In genomic region chr9:84301851-84302250, GRCh38 we compare ENCODE assay signal across 15 cellular contexts. TPM values are rescaled to one million over a fixed set of nuclear protein-coding genes. Genes with fewer than 3 reads are reported as not detected.
DNase-seq lines count a peak whose midpoint lies in the region; ATAC-seq and TF ChIP-seq lines count a peak whose summit lies in the region.
"Had no signal": no experiment of that assay in that cellular context is flagged by ENCODE, and none has a peak within 500 bp of the region (broad histone marks: within the 10 kb centered on the region; RNA-seq: fewer than 3 reads in every experiment).

No MANE protein-coding gene starts in this region.

- peaks cover 0 to 2% of the 10 kb centered on the region in 2 donors for H3K36me3 Mint-ChIP-seq in CD14-positive monocyte
- no peaks in the 10 kb centered on the region for H3K36me3 Mint-ChIP-seq in GM23338 (ENCODE audit: low read depth)
- H3K36me3 Mint-ChIP-seq: natural killer cell treated with Interleukin-12 subunit alpha and Interleukin-12 subunit beta and Interleukin-15 and Interleukin-18, amount 100 ng/mL, for 72 hours had no signal

- peaks cover 0 to 5% (median 3%) of the 10 kb centered on the region in 3 donors for H3K27me3 Mint-ChIP-seq in CD14-positive monocyte (ENCODE audit: low read depth in 3 of 3)
- H3K27me3 Mint-ChIP-seq in GM23338 (ENCODE audit: insufficient read depth, low read depth, poor library complexity), result peaks cover 4% of the 10 kb centered on the region
- H3K27me3 Mint-ChIP-seq: natural killer cell treated with Interleukin-12 subunit alpha and Interleukin-12 subunit beta and Interleukin-15 and Interleukin-18, amount 100 ng/mL, for 72 hours had no signal

- no peaks in the 10 kb centered on the region for H3F3A ChIP-seq in GM23338 (replicated peaks; ENCODE audit: low read depth)

- no peak overlapping the region for H3K4me2 ChIP-seq in GM23338

- peak overlapping the region; percentile 58 to 94 (median 85) for H3K27ac Mint-ChIP-seq in CD14-positive monocyte
- H3K27ac Mint-ChIP-seq in GM23338, result no peak overlapping the region

- no peak overlapping the region for H3K27ac ChIP-seq in GM23338 (ENCODE audit: low read depth)
- H3K27ac ChIP-seq: SJSA1, tibial artery, VCaP had no signal

- H3K36me3 ChIP-seq in GM23338 (ENCODE audit: insufficient read depth), result no peaks in the 10 kb centered on the region
- H3K36me3 ChIP-seq: BLaER1 treated with 17β-estradiol and CSF1 and Interleukin-3, amounts not matched to agents 10 nM and 100 nM; SJSA1; tibial artery had no signal

- H3K27me3 ChIP-seq in GM23338 (ENCODE audit: insufficient read depth), result no peaks in the 10 kb centered on the region
- H3K27me3 ChIP-seq: BLaER1 treated with 17β-estradiol and CSF1 and Interleukin-3, amounts not matched to agents 10 nM and 100 nM; SJSA1; tibial artery had no signal

- H2AFZ ChIP-seq in GM23338, result no peak overlapping the region

- H3K9me3 Mint-ChIP-seq in CD14-positive monocyte (peaks cover 0 to 3% (median 0%) of the 10 kb centered on the region in 7 donors), GM23338 (no peaks in the 10 kb centered on the region; the same call in 2 of the 3 replicates)

- DNase-seq in CD14-positive monocyte (ENCODE audit: low spot score) (no peak), HS-5 (ENCODE audit: low read depth) (peak; percentile 50), astrocyte of the spinal cord (ENCODE audit: low read depth, low spot score) (peak; percentile 48), foreskin melanocyte (peak; percentile 67), SHP77 (lab: John Stamatoyannopoulos, UW) (no peak), DMS 273 treated with DMSO at 0.1 percent for 48 hours (lab: John Stamatoyannopoulos, UW) (no peak), GM23338 (ENCODE audit: low spot score) (no peak)
- DNase-seq: left ventricle myocardium superior; stimulated activated CD4-positive, alpha-beta T cell treated with anti-CD3 and anti-CD28 coated beads, Interleukin-1b, Interleukin-23, amount 100 ng/mL, for 48 hours; tibial artery had no signal

- peak overlapping the region in 1 of 2 donors; percentile 56 for H3K4me3 Mint-ChIP-seq in CD14-positive monocyte
- no peak overlapping the region for H3K4me3 Mint-ChIP-seq in GM23338
- H3K4me3 Mint-ChIP-seq: natural killer cell treated with Interleukin-12 subunit alpha and Interleukin-12 subunit beta and Interleukin-15 and Interleukin-18, amount 100 ng/mL, for 72 hours had no signal

- H3K4me3 ChIP-seq in astrocyte of the spinal cord (ENCODE audit: low read depth, low read length) (no peak overlapping the region), GM23338 (no peak overlapping the region)
- H3K4me3 ChIP-seq: BLaER1 treated with 17β-estradiol and CSF1 and Interleukin-3, amounts not matched to agents 10 nM and 100 nM; SJSA1; tibial artery had no signal

- H4K20me1 ChIP-seq in GM23338 (replicated peaks; ENCODE audit: insufficient read depth), result no peaks in the 10 kb centered on the region
- H4K20me1 ChIP-seq: BLaER1 treated with 17β-estradiol and CSF1 and Interleukin-3, amounts not matched to agents 10 nM and 100 nM had no signal

- intact Hi-C loops in CD14-positive monocyte (cut with micrococcal nuclease), result no loop called here

- H3K79me2 ChIP-seq in GM23338 (replicated peaks; ENCODE audit: insufficient read depth), result no peaks in the 10 kb centered on the region

- no peak for ATAC-seq in HG02885 (IDR thresholded peaks at IDR 0.05; ENCODE audit: poor library complexity, unreplicated experiment)
- ATAC-seq in GM23338, result no peak
- ATAC-seq: left ventricle myocardium superior; natural killer cell treated with Interleukin-12 subunit alpha and Interleukin-12 subunit beta and Interleukin-15 and Interleukin-18, amount 100 ng/mL, for 72 hours had no signal

- H3K4me1 ChIP-seq in GM23338 (ENCODE audit: insufficient read depth), result no peaks in the 10 kb centered on the region
- H3K4me1 ChIP-seq: tibial artery had no signal

- TF ChIP-seq CTCF in CD14-positive monocyte (IDR thresholded peaks at IDR 0.05) (no peak), astrocyte of the spinal cord (IDR thresholded peaks at IDR 0.05; ENCODE audit: low read depth, low read length) (no peak), GM23338 (conservative IDR thresholded peaks at IDR 0.05; ENCODE audit: low read depth in 2 of 2) (no peak)

- peaks cover 12% of the 10 kb centered on the region; the same call in 1 of the 2 replicates for H3K9me2 ChIP-seq in GM23338 (ENCODE audit: insufficient read depth)

- in situ Hi-C loops in astrocyte of the spinal cord (cut with HindIII; ENCODE audit: low sequenced_read_pairs), result no loop called here

- H3K4me1 Mint-ChIP-seq in CD14-positive monocyte (peaks cover 21% of the 10 kb centered on the region), GM23338 (peaks cover 8% of the 10 kb centered on the region)

TF ChIP-seq in GM23338, 12 proteins besides CTCF, POLR2A, EP300 and RAD21 (continues in another document):
- TF ChIP-seq EZH2 (IDR thresholded peaks at IDR 0.05; ENCODE audit: low read depth, unreplicated experiment), result no peak
- TF ChIP-seq CREB1 (CRISPR knock-in tag; IDR thresholded peaks at IDR 0.05; ENCODE audit: low read depth), result no peak
- TF ChIP-seq JUNB (IDR thresholded peaks at IDR 0.05; ENCODE audit: unreplicated experiment), result no peak
- no peak for TF ChIP-seq STAT1 (IDR thresholded peaks at IDR 0.05; ENCODE audit: unreplicated experiment)
- TF ChIP-seq ZNF114 (CRISPR knock-in tag; IDR thresholded peaks at IDR 0.05), result no peak
- TF ChIP-seq POLR2AphosphoS5 (IDR thresholded peaks at IDR 0.05; ENCODE audit: low read depth), result no peak
- TF ChIP-seq ZNF462 (CRISPR knock-in tag; IDR thresholded peaks at IDR 0.05), result no peak
- no peak for TF ChIP-seq ZNF331 (CRISPR knock-in tag; IDR thresholded peaks at IDR 0.05; ENCODE audit: low read depth)
- TF ChIP-seq NANOG (IDR thresholded peaks at IDR 0.05; ENCODE audit: borderline replicate concordance), result no peak
- TF ChIP-seq EZH2phosphoT487 (IDR thresholded peaks at IDR 0.05; ENCODE audit: unreplicated experiment), result no peak

RNA-seq across cellular contexts. Expression of gene SLC28A3, which starts 38.7 kb away (rescaled TPM):
- polyA plus RNA-seq in CD14-positive monocyte (not detected), GM23338 (2016; fragmentation: Nextera tagmentation; extraction: Ambion mirVana) (not detected in 2 replicates)
- not detected in 2 replicates for total RNA-seq in GM23338 (2014; rRNA removed; shearing (Covaris generic))

Comparison
In these comparisons a context has a peak if more than half of its experiments do, and no peak if none do; other contexts are left out.
1. DNase-seq: peak in HS-5 (single experiment), astrocyte of the spinal cord (single experiment) and foreskin melanocyte (single experiment); none in CD14-positive monocyte (single experiment), SHP77 (0 of 2), DMS 273 treated with DMSO at 0.1 percent for 48 hours (single experiment) and GM23338 (single experiment).